In the genomic region with DNA sequence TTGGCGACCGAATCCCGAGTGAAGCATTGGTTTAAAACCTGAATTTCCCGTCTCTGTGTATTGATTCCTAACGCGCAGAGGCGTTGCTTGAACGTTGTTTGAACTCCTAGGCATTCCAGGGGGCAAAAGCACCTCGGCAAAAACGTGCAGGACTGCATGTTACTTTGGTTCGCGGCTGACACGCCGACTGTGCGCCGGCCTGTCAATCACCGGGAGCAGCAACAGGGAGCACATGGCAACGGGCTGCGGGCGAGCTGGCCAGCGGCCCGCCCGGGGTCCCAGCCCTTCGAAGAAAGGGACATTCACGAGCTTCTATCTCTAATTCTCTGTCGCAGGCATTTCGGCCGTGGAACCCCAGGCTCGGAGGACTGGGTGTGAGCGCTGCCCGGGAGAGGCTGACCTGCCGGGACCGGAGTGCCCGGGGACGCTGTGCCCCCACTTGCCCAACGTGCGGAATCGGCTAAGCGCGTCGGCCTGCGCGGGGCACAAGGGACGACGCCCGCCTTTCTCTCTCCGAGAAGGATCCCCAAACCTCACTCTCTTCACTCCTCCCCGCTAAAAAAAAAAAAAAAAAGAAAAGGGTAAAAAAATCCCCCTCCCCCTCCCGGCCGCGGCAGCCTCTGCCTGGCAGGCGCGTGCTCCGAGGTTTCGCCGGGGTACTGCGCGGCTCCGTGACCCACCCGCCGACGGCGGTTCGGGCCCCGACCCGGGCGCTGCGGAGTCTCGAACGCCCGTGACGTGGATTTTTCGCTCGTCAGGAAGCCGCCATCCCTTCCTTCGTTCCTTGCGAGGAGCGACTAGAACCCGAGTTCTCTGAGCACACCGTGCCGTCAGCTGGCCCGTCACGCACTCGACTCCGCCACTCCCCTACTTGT, we compare ENCODE assay signal across 1 cellular context.
TF ChIP-seq lines count a peak whose summit lies in the region.

No MANE protein-coding gene starts in this region.

TF ChIP-seq in GM23338, 12 proteins besides CTCF, POLR2A, EP300 and RAD21 (continued from another document):
- TF ChIP-seq, protein P1, sequence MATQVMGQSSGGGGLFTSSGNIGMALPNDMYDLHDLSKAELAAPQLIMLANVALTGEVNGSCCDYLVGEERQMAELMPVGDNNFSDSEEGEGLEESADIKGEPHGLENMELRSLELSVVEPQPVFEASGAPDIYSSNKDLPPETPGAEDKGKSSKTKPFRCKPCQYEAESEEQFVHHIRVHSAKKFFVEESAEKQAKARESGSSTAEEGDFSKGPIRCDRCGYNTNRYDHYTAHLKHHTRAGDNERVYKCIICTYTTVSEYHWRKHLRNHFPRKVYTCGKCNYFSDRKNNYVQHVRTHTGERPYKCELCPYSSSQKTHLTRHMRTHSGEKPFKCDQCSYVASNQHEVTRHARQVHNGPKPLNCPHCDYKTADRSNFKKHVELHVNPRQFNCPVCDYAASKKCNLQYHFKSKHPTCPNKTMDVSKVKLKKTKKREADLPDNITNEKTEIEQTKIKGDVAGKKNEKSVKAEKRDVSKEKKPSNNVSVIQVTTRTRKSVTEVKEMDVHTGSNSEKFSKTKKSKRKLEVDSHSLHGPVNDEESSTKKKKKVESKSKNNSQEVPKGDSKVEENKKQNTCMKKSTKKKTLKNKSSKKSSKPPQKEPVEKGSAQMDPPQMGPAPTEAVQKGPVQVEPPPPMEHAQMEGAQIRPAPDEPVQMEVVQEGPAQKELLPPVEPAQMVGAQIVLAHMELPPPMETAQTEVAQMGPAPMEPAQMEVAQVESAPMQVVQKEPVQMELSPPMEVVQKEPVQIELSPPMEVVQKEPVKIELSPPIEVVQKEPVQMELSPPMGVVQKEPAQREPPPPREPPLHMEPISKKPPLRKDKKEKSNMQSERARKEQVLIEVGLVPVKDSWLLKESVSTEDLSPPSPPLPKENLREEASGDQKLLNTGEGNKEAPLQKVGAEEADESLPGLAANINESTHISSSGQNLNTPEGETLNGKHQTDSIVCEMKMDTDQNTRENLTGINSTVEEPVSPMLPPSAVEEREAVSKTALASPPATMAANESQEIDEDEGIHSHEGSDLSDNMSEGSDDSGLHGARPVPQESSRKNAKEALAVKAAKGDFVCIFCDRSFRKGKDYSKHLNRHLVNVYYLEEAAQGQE (IDR thresholded peaks at IDR 0.05; ENCODE audit: unreplicated experiment), result no peak
- TF ChIP-seq, protein P2, sequence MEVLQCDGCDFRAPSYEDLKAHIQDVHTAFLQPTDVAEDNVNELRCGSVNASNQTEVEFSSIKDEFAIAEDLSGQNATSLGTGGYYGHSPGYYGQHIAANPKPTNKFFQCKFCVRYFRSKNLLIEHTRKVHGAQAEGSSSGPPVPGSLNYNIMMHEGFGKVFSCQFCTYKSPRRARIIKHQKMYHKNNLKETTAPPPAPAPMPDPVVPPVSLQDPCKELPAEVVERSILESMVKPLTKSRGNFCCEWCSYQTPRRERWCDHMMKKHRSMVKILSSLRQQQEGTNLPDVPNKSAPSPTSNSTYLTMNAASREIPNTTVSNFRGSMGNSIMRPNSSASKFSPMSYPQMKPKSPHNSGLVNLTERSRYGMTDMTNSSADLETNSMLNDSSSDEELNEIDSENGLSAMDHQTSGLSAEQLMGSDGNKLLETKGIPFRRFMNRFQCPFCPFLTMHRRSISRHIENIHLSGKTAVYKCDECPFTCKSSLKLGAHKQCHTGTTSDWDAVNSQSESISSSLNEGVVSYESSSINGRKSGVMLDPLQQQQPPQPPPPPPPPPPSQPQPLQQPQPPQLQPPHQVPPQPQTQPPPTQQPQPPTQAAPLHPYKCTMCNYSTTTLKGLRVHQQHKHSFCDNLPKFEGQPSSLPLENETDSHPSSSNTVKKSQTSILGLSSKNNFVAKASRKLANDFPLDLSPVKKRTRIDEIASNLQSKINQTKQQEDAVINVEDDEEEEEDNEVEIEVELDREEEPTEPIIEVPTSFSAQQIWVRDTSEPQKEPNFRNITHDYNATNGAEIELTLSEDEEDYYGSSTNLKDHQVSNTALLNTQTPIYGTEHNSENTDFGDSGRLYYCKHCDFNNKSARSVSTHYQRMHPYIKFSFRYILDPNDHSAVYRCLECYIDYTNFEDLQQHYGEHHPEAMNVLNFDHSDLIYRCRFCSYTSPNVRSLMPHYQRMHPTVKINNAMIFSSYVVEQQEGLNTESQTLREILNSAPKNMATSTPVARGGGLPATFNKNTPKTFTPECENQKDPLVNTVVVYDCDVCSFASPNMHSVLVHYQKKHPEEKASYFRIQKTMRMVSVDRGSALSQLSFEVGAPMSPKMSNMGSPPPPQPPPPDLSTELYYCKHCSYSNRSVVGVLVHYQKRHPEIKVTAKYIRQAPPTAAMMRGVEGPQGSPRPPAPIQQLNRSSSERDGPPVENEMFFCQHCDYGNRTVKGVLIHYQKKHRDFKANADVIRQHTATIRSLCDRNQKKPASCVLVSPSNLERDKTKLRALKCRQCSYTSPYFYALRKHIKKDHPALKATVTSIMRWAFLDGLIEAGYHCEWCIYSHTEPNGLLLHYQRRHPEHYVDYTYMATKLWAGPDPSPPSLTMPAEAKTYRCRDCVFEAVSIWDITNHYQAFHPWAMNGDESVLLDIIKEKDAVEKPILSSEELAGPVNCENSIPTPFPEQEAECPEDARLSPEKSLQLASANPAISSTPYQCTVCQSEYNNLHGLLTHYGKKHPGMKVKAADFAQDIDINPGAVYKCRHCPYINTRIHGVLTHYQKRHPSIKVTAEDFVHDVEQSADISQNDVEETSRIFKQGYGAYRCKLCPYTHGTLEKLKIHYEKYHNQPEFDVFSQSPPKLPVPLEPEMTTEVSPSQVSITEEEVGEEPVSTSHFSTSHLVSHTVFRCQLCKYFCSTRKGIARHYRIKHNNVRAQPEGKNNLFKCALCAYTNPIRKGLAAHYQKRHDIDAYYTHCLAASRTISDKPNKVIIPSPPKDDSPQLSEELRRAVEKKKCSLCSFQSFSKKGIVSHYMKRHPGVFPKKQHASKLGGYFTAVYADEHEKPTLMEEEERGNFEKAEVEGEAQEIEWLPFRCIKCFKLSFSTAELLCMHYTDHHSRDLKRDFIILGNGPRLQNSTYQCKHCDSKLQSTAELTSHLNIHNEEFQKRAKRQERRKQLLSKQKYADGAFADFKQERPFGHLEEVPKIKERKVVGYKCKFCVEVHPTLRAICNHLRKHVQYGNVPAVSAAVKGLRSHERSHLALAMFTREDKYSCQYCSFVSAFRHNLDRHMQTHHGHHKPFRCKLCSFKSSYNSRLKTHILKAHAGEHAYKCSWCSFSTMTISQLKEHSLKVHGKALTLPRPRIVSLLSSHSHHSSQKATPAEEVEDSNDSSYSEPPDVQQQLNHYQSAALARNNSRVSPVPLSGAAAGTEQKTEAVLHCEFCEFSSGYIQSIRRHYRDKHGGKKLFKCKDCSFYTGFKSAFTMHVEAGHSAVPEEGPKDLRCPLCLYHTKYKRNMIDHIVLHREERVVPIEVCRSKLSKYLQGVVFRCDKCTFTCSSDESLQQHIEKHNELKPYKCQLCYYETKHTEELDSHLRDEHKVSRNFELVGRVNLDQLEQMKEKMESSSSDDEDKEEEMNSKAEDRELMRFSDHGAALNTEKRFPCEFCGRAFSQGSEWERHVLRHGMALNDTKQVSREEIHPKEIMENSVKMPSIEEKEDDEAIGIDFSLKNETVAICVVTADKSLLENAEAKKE (CRISPR knock-in tag; IDR thresholded peaks at IDR 0.05), result no peak
- TF ChIP-seq JUNB (IDR thresholded peaks at IDR 0.05; ENCODE audit: unreplicated experiment) (no peak), POLR2AphosphoS5 (IDR thresholded peaks at IDR 0.05; ENCODE audit: low read depth) (peak; percentile 8; the same call in 1 of the 2 replicates), NANOG (IDR thresholded peaks at IDR 0.05; ENCODE audit: borderline replicate concordance) (no peak), STAT1 (IDR thresholded peaks at IDR 0.05; ENCODE audit: unreplicated experiment) (no peak)
